Comparison of ENCODE assay signal across 19 cellular contexts in the genomic region with DNA sequence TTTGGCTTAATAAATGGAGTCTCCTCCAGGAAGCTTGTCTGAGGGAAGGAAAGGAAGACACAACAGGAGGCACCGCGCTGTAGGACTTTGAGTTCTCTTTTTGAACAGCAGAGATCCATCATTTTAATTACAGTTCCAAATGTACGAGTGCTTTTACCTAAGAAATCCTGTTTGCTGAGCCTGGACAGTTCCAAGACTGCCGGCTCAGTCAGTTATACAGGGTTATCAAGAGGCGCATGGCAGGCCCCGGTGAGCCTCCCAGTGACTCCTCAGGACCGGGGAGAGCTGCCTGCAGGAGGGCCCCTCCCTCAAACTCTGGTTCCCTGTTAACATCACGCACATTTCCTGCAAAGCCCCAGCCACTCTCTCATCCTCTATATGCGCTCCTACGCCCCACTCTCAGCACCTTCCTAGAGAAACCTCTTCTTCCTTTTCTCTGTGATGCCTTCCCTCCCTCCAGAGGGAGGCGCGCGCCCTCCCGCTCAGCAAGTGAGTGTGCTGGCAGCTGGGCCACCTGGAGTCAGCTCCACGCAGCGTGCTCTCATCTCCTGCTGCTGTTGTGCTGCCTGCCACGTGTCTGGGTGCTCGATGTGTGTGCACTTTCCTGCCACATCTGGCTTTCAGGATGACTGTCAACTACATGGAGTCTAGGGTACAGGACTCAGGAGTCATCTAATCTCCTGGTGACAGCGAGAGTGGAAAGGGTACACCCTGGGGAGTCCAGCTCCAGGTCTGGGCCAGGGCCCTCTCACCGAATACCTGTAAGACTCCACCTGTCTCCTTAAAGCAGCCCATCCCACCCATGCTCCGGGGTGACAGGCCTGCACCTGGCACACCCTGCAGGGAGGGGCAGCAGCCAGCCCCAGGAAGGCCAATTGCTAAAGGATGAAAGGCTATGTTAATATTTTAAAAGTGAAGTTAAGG. TPM values are rescaled to one million over a fixed set of nuclear protein-coding genes. Genes with fewer than 3 reads are reported as not detected.
DNase-seq lines count a peak whose midpoint lies in the region; ATAC-seq and TF ChIP-seq lines count a peak whose summit lies in the region.
"Had no signal": no experiment of that assay in that cellular context is flagged by ENCODE, and none has a peak within 500 bp of the region (broad histone marks: within the 10 kb centered on the region; RNA-seq: fewer than 3 reads in every experiment).

No MANE protein-coding gene starts in this region.

- WGBS in neuronal stem cell (ENCODE audit: extremely low coverage in 2 of 2, insufficient read length in 2 of 2, insufficient replicate concordance in 1 of 2), 2 donors = no CpG with 5 or more reads among the region's 21 CpGs

- in situ Hi-C loops in Panc1 (cut with HindIII; ENCODE audit: low pct_unique_long_range_greater_than_20kb, low sequenced_read_pairs) = no loop called here
- in situ Hi-C loops in gastrocnemius medialis (cut with MboI; ENCODE audit: low sequenced_read_pairs in 4 of 4) = no loop called here

- H3K9me3 ChIP-seq in Panc1 (ENCODE audit: control insufficient read depth, insufficient read depth, low read depth, low read length) (no peaks in the 10 kb centered on the region), neuronal stem cell (replicated peaks in 1 of 2; ENCODE audit: control insufficient read depth in 2 of 2, insufficient read depth in 1 of 2, low read depth in 1 of 2, low read length in 2 of 2) (no peaks in the 10 kb centered on the region), gastrocnemius medialis (no peaks in the 10 kb centered on the region)
- H3K9me3 ChIP-seq: Peyer's patch had no signal

- no peaks in the 10 kb centered on the region for H3K79me1 ChIP-seq in neuronal stem cell (ENCODE audit: low read depth, low read length)

- H3K4ac ChIP-seq in neuronal stem cell (ENCODE audit: low read length) = no peak overlapping the region

- no peak for TF ChIP-seq POLR2A in gastrocnemius medialis (IDR thresholded peaks at IDR 0.05)

- H3K36me3 ChIP-seq in Panc1 (ENCODE audit: control insufficient read depth, insufficient read depth, low read length) (peaks cover 5% of the 10 kb centered on the region), neuronal stem cell (replicated peaks in 1 of 2; ENCODE audit: control insufficient read depth in 2 of 2, insufficient read depth in 2 of 2, low read length in 2 of 2) (peaks cover 8 to 52% of the 10 kb centered on the region in 2 donors), gastrocnemius medialis (peaks cover 0 to 21% of the 10 kb centered on the region in 2 donors)

- DNase-seq in NCI-H2107 treated with DMSO at 0.1 percent for 48 hours (lab: John Stamatoyannopoulos, UW; ENCODE audit: unreplicated experiment) (peak; percentile 2), NCI-H2107 (lab: John Stamatoyannopoulos, UW) (no peak), Panc1 (ENCODE audit: low read depth, low spot score) (no peak), neuronal stem cell (ENCODE audit: low spot score) (no peak), left lobe of liver (ENCODE audit: low spot score) (no peak), gastrocnemius medialis (no peak), COLO829 (ENCODE audit: low spot score) (no peak)
- DNase-seq: CD8-positive, alpha-beta memory T cell; GM23248; MM.1S; NCI-H1105 treated with DMSO at 0.1 percent for 48 hours; NCI-H2029; NCI-H446 treated with DMSO at 0.1 percent for 48 hours; NCI-H774; Peyer's patch; SHP77 had no signal

- H2BK15ac ChIP-seq in neuronal stem cell (ENCODE audit: low read length) = no peak overlapping the region

- TF ChIP-seq CTCF in Panc1 (IDR thresholded peaks at IDR 0.05) (no peak), gastrocnemius medialis (IDR thresholded peaks at IDR 0.05 in 4 of 5, conservative IDR thresholded peaks at IDR 0.05 in 1 of 5) (no peak)

- H2BK120ac ChIP-seq in neuronal stem cell (ENCODE audit: low read depth, low read length) = no peak overlapping the region

- no peak overlapping the region for H3K23ac ChIP-seq in neuronal stem cell (ENCODE audit: low read depth, low read length, poor library complexity)

- H2BK12ac ChIP-seq in neuronal stem cell (ENCODE audit: low read length) = no peak overlapping the region

- POLR2A ChIA-PET in Panc1 (lab: Charles Lee) = no interaction called here

- H3K4me1 ChIP-seq in Panc1 (ENCODE audit: control insufficient read depth, insufficient read depth, low read length) (no peaks in the 10 kb centered on the region), neuronal stem cell (ENCODE audit: control insufficient read depth in 2 of 2, insufficient read depth in 1 of 2, low read depth in 1 of 2, low read length in 2 of 2) (peaks cover 8 to 31% of the 10 kb centered on the region in 2 donors), gastrocnemius medialis (no peaks in the 10 kb centered on the region)
- H3K4me1 ChIP-seq: Peyer's patch had no signal

- no peak overlapping the region for H4K8ac ChIP-seq in neuronal stem cell (ENCODE audit: low read depth, low read length)

- ATAC-seq in Panc1 = peak; percentile 53; the same call in 1 of the 2 replicates
- ATAC-seq in esophagus mucosa = peak; percentile 20
- no peak for ATAC-seq in left lobe of liver
- ATAC-seq in gastrocnemius medialis = no peak
- ATAC-seq: SK-N-SH treated with all-trans-retinoic acid at 6 μM for 48 hours had no signal

- H3K18ac ChIP-seq in neuronal stem cell (ENCODE audit: low read length) = no peak overlapping the region

- intact Hi-C loops in Panc1 (cut with micrococcal nuclease; ENCODE audit: unreplicated experiment) = no loop called here
- intact Hi-C loops in gastrocnemius medialis (cut with DNase I; ENCODE audit: low total_unique reads) = no loop called here

- H4K91ac ChIP-seq in neuronal stem cell (ENCODE audit: low read depth, low read length, poor library complexity) = no peak overlapping the region

- CTCF ChIA-PET in Panc1 (lab: Charles Lee) = no interaction called here

- no peak overlapping the region for H2AFZ ChIP-seq in neuronal stem cell (ENCODE audit: low read length)
- H2AFZ ChIP-seq: GM23248 had no signal

- H2AK5ac ChIP-seq in neuronal stem cell (ENCODE audit: low read depth, low read length) = no peak overlapping the region

- H3K27me3 ChIP-seq in Panc1 (ENCODE audit: control insufficient read depth, insufficient read depth, low read length) (no peaks in the 10 kb centered on the region), neuronal stem cell (ENCODE audit: control insufficient read depth in 3 of 3, insufficient read depth in 3 of 3, low read depth in 1 of 3, low read length in 3 of 3) (no peaks in the 10 kb centered on the region), gastrocnemius medialis (no peaks in the 10 kb centered on the region)
- H3K27me3 ChIP-seq: Peyer's patch had no signal

- H3K9ac ChIP-seq in neuronal stem cell (ENCODE audit: low read depth, low read length, poor library complexity) = peak overlapping the region; percentile 1
- H3K9ac ChIP-seq: GM23248 had no signal

- H3K4me3 ChIP-seq in Panc1 (ENCODE audit: low read depth in 2 of 2, low read length in 2 of 2) (no peak overlapping the region), neuronal stem cell (ENCODE audit: low read length in 2 of 2) (no peak overlapping the region), gastrocnemius medialis (no peak overlapping the region)
- H3K4me3 ChIP-seq: GM23248, Peyer's patch had no signal

- BruUV-seq in Panc1 (replicated peaks; lab: Mats Ljungman, UMichigan) = no TSS peak

- no peak overlapping the region for H3K4me2 ChIP-seq in neuronal stem cell (ENCODE audit: insufficient read depth, low read length, poor library complexity, severe bottlenecking)

- H2BK5ac ChIP-seq in neuronal stem cell (ENCODE audit: low read length) = no peak overlapping the region

- H3K27ac ChIP-seq in Panc1 (ENCODE audit: low read length) (no peak overlapping the region), neuronal stem cell (replicated peaks; ENCODE audit: low read length) (no peak overlapping the region), gastrocnemius medialis (no peak overlapping the region)
- H3K27ac ChIP-seq: 22Rv1, GM23248, Peyer's patch had no signal

- H3K14ac ChIP-seq in neuronal stem cell (ENCODE audit: low read length) = peak overlapping the region; percentile 9

RNA-seq across cellular contexts. Expression of gene STX2, which starts 45.9 kb away (rescaled TPM):
- total RNA-seq in Panc1 (2021; ENCODE audit: unreplicated experiment) (34.0 TPM), esophagus mucosa (1.8 TPM), left lobe of liver (8.1 TPM), gastrocnemius medialis (10 to 100 TPM in 1 of 4 donors, 1 to 10 TPM in 3; 4.8 to 12.0 (median 9.1) TPM)
- polyA plus RNA-seq in Panc1 (2012; ENCODE audit: insufficient read length) = 21.7 TPM
- polyA plus RNA-seq in neuronal stem cell (2013, experiment 1 of 2) = 26.0 TPM
- 28.0 TPM for polyA plus RNA-seq in neuronal stem cell (2013, experiment 2 of 2)

Comparison
In these comparisons a context has a peak if more than half of its experiments do, and no peak if none do; other contexts are left out.
1. ATAC-seq: peak in Panc1 (single experiment) and esophagus mucosa (single experiment); none in left lobe of liver (single experiment) and gastrocnemius medialis (0 of 2).